Comparison of ENCODE assay signal across 9 cellular contexts in genomic region chr2:3585239-3586109, GRCh38. TPM values are rescaled to one million over a fixed set of nuclear protein-coding genes. Genes with fewer than 3 reads are reported as not detected.
A peak's percentile ranks its signal among the peaks of the same experiment; 100 is the strongest.
DNase-seq lines count a peak whose midpoint lies in the region; ATAC-seq and TF ChIP-seq lines count a peak whose summit lies in the region.
"Had no signal": no experiment of that assay in that cellular context is flagged by ENCODE, and none has a peak within 500 bp of the region (broad histone marks: within the 10 kb centered on the region; RNA-seq: fewer than 3 reads in every experiment).

No MANE protein-coding gene starts in this region.

- H3K4me1 Mint-ChIP-seq in activated T-helper 17 cell treated with anti-CD3 and anti-CD28 coated beads, Interleukin-2, amount 50 U/mL, for 72 hours = peaks cover 2% of the 10 kb centered on the region

- peaks cover 58% of the 10 kb centered on the region for H3K36me3 Mint-ChIP-seq in activated T-helper 17 cell treated with anti-CD3 and anti-CD28 coated beads, Interleukin-2, amount 50 U/mL, for 72 hours (ENCODE audit: low read depth)

- no peaks in the 10 kb centered on the region for H3K9me3 ChIP-seq in ascending aorta
- no peaks in the 10 kb centered on the region for H3K9me3 ChIP-seq in left ventricle myocardium inferior (replicated peaks)

- H3K4me1 ChIP-seq in ascending aorta (no peaks in the 10 kb centered on the region), left ventricle myocardium inferior (peaks cover 39% of the 10 kb centered on the region)

- intact Hi-C loops in ascending aorta (cut with DNase I) (no loop called here), left ventricle myocardium inferior (cut with micrococcal nuclease) (no loop called here), sciatic nerve (cut with DNase I) (no loop called here)

- no peak overlapping the region for H3K27ac Mint-ChIP-seq in activated T-helper 17 cell treated with anti-CD3 and anti-CD28 coated beads, Interleukin-2, amount 50 U/mL, for 72 hours

- DNase-seq in H7 (peak; percentile 42), ascending aorta (ENCODE audit: low spot score in 2 of 2) (no peak), left ventricle myocardium inferior (peak; percentile 73), sciatic nerve (ENCODE audit: low spot score) (no peak), amniotic stem cell (lab: John Stamatoyannopoulos, UW) (no peak)
- DNase-seq in activated CD8-positive, alpha-beta memory T cell treated with anti-CD3 and anti-CD28 coated beads, Interleukin-2, amount 50 U/mL, for 4 hours = no peak
- DNase-seq in central memory CD4-positive, alpha-beta T cell = no peak
- DNase-seq: SHP77 had no signal

- H3K27me3 Mint-ChIP-seq in activated T-helper 17 cell treated with anti-CD3 and anti-CD28 coated beads, Interleukin-2, amount 50 U/mL, for 72 hours = no peaks in the 10 kb centered on the region

- peak; percentile 91 for ATAC-seq in sciatic nerve
- ATAC-seq in activated T-helper 17 cell treated with anti-CD3 and anti-CD28 coated beads, Interleukin-2, amount 50 U/mL, for 72 hours (replicated peaks) = no peak

- no peak overlapping the region for H3K4me3 Mint-ChIP-seq in activated T-helper 17 cell treated with anti-CD3 and anti-CD28 coated beads, Interleukin-2, amount 50 U/mL, for 72 hours

- H3K9me3 Mint-ChIP-seq in activated T-helper 17 cell treated with anti-CD3 and anti-CD28 coated beads, Interleukin-2, amount 50 U/mL, for 72 hours = no peaks in the 10 kb centered on the region

- H3K27ac ChIP-seq in ascending aorta (peak overlapping the region; percentile 63 to 66), left ventricle myocardium inferior (replicated peaks) (peak overlapping the region; percentile 87)

- H3K36me3 ChIP-seq in H7 (replicated peaks; ENCODE audit: control insufficient read depth, insufficient read depth, low read length) = peaks cover 10% of the 10 kb centered on the region
- H3K36me3 ChIP-seq in ascending aorta = peaks cover 22 to 27% of the 10 kb centered on the region in 2 donors
- H3K36me3 ChIP-seq in left ventricle myocardium inferior = peaks cover 40% of the 10 kb centered on the region

- no peaks in the 10 kb centered on the region for H3K27me3 ChIP-seq in H7 (ENCODE audit: control insufficient read depth, insufficient read depth, low read length)
- no peaks in the 10 kb centered on the region for H3K27me3 ChIP-seq in ascending aorta
- no peaks in the 10 kb centered on the region for H3K27me3 ChIP-seq in left ventricle myocardium inferior (ENCODE audit: low read depth)

- H3K4me3 ChIP-seq in H7 (ENCODE audit: insufficient read depth, low read depth, low read length) = no peak overlapping the region
- H3K4me3 ChIP-seq in ascending aorta = no peak overlapping the region
- H3K4me3 ChIP-seq in left ventricle myocardium inferior = peak overlapping the region; percentile 49

- TF ChIP-seq CTCF in ascending aorta (IDR thresholded peaks at IDR 0.05) = no peak
- no peak for TF ChIP-seq CTCF in left ventricle myocardium inferior (IDR thresholded peaks at IDR 0.05; ENCODE audit: borderline replicate concordance)

RNA-seq across cellular contexts. Expression of gene COLEC11, which starts 9.4 kb away (rescaled TPM):
- total RNA-seq in H7 (2014; rRNA removed; shearing (Covaris generic)) = 0.07 TPM in 1 of 2 replicates, not detected in the other
- total RNA-seq in ascending aorta (0.75 TPM), left ventricle myocardium inferior (4.9 TPM), sciatic nerve (1.1 TPM)
- under 1 TPM in 1 of 2 donors, not detected in 1; 0.54 TPM for total RNA-seq in activated T-helper 17 cell treated with anti-CD3 and anti-CD28 coated beads, Interleukin-2, amount 50 U/mL, for 72 hours

RNA-seq across cellular contexts. Expression of gene RPS7, which starts 10.4 kb away (rescaled TPM):
- 2,082 and 2,647 TPM in 2 replicates for total RNA-seq in H7 (2014; rRNA removed; shearing (Covaris generic))
- total RNA-seq in ascending aorta (1,995 TPM), left ventricle myocardium inferior (583 TPM), sciatic nerve (852 TPM)
- total RNA-seq in activated T-helper 17 cell treated with anti-CD3 and anti-CD28 coated beads, Interleukin-2, amount 50 U/mL, for 72 hours = 1,000 to 10,000 TPM; 1,635 to 1,848 TPM

RNA-seq across cellular contexts. Expression of gene RNASEH1, which starts 27.3 kb away (rescaled TPM):
- total RNA-seq in H7 (2014; rRNA removed; shearing (Covaris generic)) = 40.4 and 42.8 TPM in 2 replicates
- total RNA-seq in ascending aorta = 9.3 TPM
- total RNA-seq in left ventricle myocardium inferior = 20.9 TPM
- 19.0 TPM for total RNA-seq in sciatic nerve
- total RNA-seq in activated T-helper 17 cell treated with anti-CD3 and anti-CD28 coated beads, Interleukin-2, amount 50 U/mL, for 72 hours = 10 to 100 TPM; 10.3 to 31.7 TPM

Comparison
In these comparisons a context has a peak if more than half of its experiments do, and no peak if none do; other contexts are left out.
1. DNase-seq: peak in H7 (single experiment) and left ventricle myocardium inferior (single experiment); none in ascending aorta (0 of 2), sciatic nerve (single experiment), activated CD8-positive, alpha-beta memory T cell treated with anti-CD3 and anti-CD28 coated beads, Interleukin-2, amount 50 U/mL, for 4 hours (single experiment), central memory CD4-positive, alpha-beta T cell (single experiment) and amniotic stem cell (single experiment).